In genomic region chr5:150122158-150122510, GRCh38 we compare ENCODE assay signal across 9 cellular contexts. TPM values are rescaled to one million over a fixed set of nuclear protein-coding genes. Genes with fewer than 3 reads are reported as not detected.
DNase-seq lines count a peak whose midpoint lies in the region; ATAC-seq, FAIRE-seq and TF ChIP-seq lines count a peak whose summit lies in the region.
"Had no signal": no experiment of that assay in that cellular context is flagged by ENCODE, and none has a peak within 500 bp of the region (broad histone marks: within the 10 kb centered on the region; RNA-seq: fewer than 3 reads in every experiment).

No MANE protein-coding gene starts in this region.

- ATAC-seq in upper lobe of left lung (ENCODE audit: low FRiP score in 2 of 2) = peak in 1 of 2 donors; percentile 35

- no peaks in the 10 kb centered on the region for H3K9me2 ChIP-seq in GM23248 (ENCODE audit: insufficient read depth)

- no peak overlapping the region for H3K23ac ChIP-seq in mesendoderm (ENCODE audit: low read length)

- H3K4me3 ChIP-seq in GM23248 (no peak overlapping the region), endodermal cell (ENCODE audit: low read length) (no peak overlapping the region), upper lobe of left lung (no peak overlapping the region), mesendoderm (ENCODE audit: low read length) (no peak overlapping the region)
- H3K4me3 ChIP-seq: lung had no signal

- no peaks in the 10 kb centered on the region for H3K27me3 ChIP-seq in GM23248 (replicated peaks; ENCODE audit: insufficient read depth)
- no peaks in the 10 kb centered on the region for H3K27me3 ChIP-seq in endodermal cell (ENCODE audit: control insufficient read depth, insufficient read depth, low read length, poor library complexity, severe bottlenecking)
- H3K27me3 ChIP-seq in upper lobe of left lung = no peaks in the 10 kb centered on the region
- H3K27me3 ChIP-seq in mesendoderm (ENCODE audit: insufficient read depth, low read length, poor library complexity) = no peaks in the 10 kb centered on the region

- H2AFZ ChIP-seq in GM23248 = no peak overlapping the region

- H3K4me1 ChIP-seq in GM23248 (ENCODE audit: insufficient read depth) (peaks cover 4% of the 10 kb centered on the region), endodermal cell (ENCODE audit: control insufficient read depth, insufficient read depth, low read length) (peaks cover 3% of the 10 kb centered on the region), upper lobe of left lung (peaks cover 0 to 6% (median 3%) of the 10 kb centered on the region in 4 donors), mesendoderm (ENCODE audit: control insufficient read depth, low read depth, low read length) (peaks cover 6% of the 10 kb centered on the region)

- peaks cover 20% of the 10 kb centered on the region for H3F3A ChIP-seq in GM23248 (ENCODE audit: insufficient read depth)

- no peak overlapping the region for H3K4me3 Mint-ChIP-seq in endodermal cell

- H3K27ac Mint-ChIP-seq in endodermal cell = no peak overlapping the region

- no peak overlapping the region for H3K4ac ChIP-seq in mesendoderm (ENCODE audit: low read depth, low read length)

- peaks cover 41% of the 10 kb centered on the region for H3K36me3 ChIP-seq in GM23248 (ENCODE audit: low read depth)
- H3K36me3 ChIP-seq in endodermal cell (ENCODE audit: control insufficient read depth, insufficient read depth, low read length) = no peaks in the 10 kb centered on the region
- peaks cover 0 to 60% (median 4%) of the 10 kb centered on the region in 4 donors for H3K36me3 ChIP-seq in upper lobe of left lung
- no peaks in the 10 kb centered on the region for H3K36me3 ChIP-seq in mesendoderm (ENCODE audit: control insufficient read depth, insufficient read depth, low read length)

- in situ Hi-C loops in GM23248 (cut with MboI) = loop anchor here (25.0 kb wide), 1 partner anchor 285 kb away; no protein-coding TSS in a partner anchor

- H2BK120ac ChIP-seq in mesendoderm (ENCODE audit: low read depth, low read length) = no peak overlapping the region

- FAIRE-seq in GM12891 (lab: Jason Lieb, UNC) = peak; percentile 67

- H3K9me3 ChIP-seq in GM23248 (ENCODE audit: low read depth) (no peaks in the 10 kb centered on the region), endodermal cell (ENCODE audit: control insufficient read depth, low read length) (no peaks in the 10 kb centered on the region), upper lobe of left lung (no peaks in the 10 kb centered on the region)

- H3K27ac ChIP-seq in GM23248 (no peak overlapping the region), endodermal cell (ENCODE audit: low read depth, low read length) (no peak overlapping the region), upper lobe of left lung (no peak overlapping the region), mesendoderm (ENCODE audit: low read depth, low read length) (no peak overlapping the region)
- H3K27ac ChIP-seq: VCaP had no signal

- H3K27me3 Mint-ChIP-seq in endodermal cell (ENCODE audit: insufficient read depth) = peaks cover 8% of the 10 kb centered on the region

- no peak overlapping the region for H2BK5ac ChIP-seq in mesendoderm (ENCODE audit: low read length)

- no peak overlapping the region for H2AK5ac ChIP-seq in mesendoderm (ENCODE audit: low read length)

- peaks cover 18% of the 10 kb centered on the region for H3K4me1 Mint-ChIP-seq in endodermal cell

- DNase-seq in GM12891 (ENCODE audit: insufficient read length, low spot score) = peak; percentile 82
- peak; percentile 49 for DNase-seq in GM23248
- DNase-seq in NOMO-1 treated with dmso at 0.1 percent for 144 hours (lab: John Stamatoyannopoulos, UW; ENCODE audit: unreplicated experiment) = peak; percentile 76
- DNase-seq in endodermal cell = peak; percentile 78
- DNase-seq in upper lobe of left lung = peak; percentile 55 to 58
- no peak for DNase-seq in mesendoderm
- DNase-seq in NCI-H748 treated with DMSO at 0.1 percent for 48 hours (lab: John Stamatoyannopoulos, UW) = no peak

- no peak for TF ChIP-seq POLR2A in GM12891 (IDR thresholded peaks at IDR 0.05; ENCODE audit: low read depth, low read length)
- TF ChIP-seq POLR2A in upper lobe of left lung (IDR thresholded peaks at IDR 0.05) = no peak

- no peak overlapping the region for H4K8ac ChIP-seq in mesendoderm (ENCODE audit: low read depth, low read length)

- TF ChIP-seq EP300 in upper lobe of left lung (IDR thresholded peaks at IDR 0.05) = no peak

- no peak overlapping the region for H3K18ac ChIP-seq in mesendoderm (ENCODE audit: low read length)

- peak; percentile 75 for TF ChIP-seq CTCF in endodermal cell (conservative IDR thresholded peaks at IDR 0.05)
- TF ChIP-seq CTCF in upper lobe of left lung (IDR thresholded peaks at IDR 0.05) = peak in 1 of 6 experiments; percentile 16

- no peak overlapping the region for H3K9ac ChIP-seq in GM23248
- no peak overlapping the region for H3K9ac ChIP-seq in endodermal cell (ENCODE audit: extremely low read depth, low read length, poor library complexity, severe bottlenecking)
- H3K9ac ChIP-seq in mesendoderm (ENCODE audit: low read length) = no peak overlapping the region

- no peaks in the 10 kb centered on the region for H4K20me1 ChIP-seq in GM23248 (ENCODE audit: insufficient read depth)

- no peaks in the 10 kb centered on the region for H3K9me3 Mint-ChIP-seq in endodermal cell

- no peaks in the 10 kb centered on the region for H3K36me3 Mint-ChIP-seq in endodermal cell (ENCODE audit: low read depth)

- no peak overlapping the region for H4K5ac ChIP-seq in mesendoderm (ENCODE audit: low read length)

- H3K4me2 ChIP-seq in GM23248 (ENCODE audit: unreplicated experiment) (no peak overlapping the region), mesendoderm (ENCODE audit: low read length) (no peak overlapping the region)

- 60 to 66% methylated on average over 5 of the region's 5 CpGs for WGBS in GM23248 (ENCODE audit: low coverage in 1 of 2, low lambda C conversion rate in 2 of 2, missing lambda C conversion rate in 2 of 2), 2 experiments
- WGBS in endodermal cell (ENCODE audit: insufficient coverage in 1 of 2, insufficient read length in 1 of 2), 2 experiments = 72 to 74% methylated on average over 5 of the region's 5 CpGs
- 48 to 58% methylated on average over 2 to 5 of the region's 5 CpGs for WGBS in upper lobe of left lung, 2 donors
- no CpG with 5 or more reads among the region's 5 CpGs for WGBS in mesendoderm (ENCODE audit: extremely low coverage, insufficient coverage, low lambda C conversion rate)

- H2BK15ac ChIP-seq in mesendoderm (replicated peaks; ENCODE audit: low read depth) = no peak overlapping the region

- H3K56ac ChIP-seq in mesendoderm (ENCODE audit: low read length) = no peak overlapping the region

- no peaks in the 10 kb centered on the region for H3K79me1 ChIP-seq in mesendoderm (ENCODE audit: low read length)

- no peaks in the 10 kb centered on the region for H3K79me2 ChIP-seq in GM23248 (ENCODE audit: insufficient read depth)
- no peaks in the 10 kb centered on the region for H3K79me2 ChIP-seq in mesendoderm (ENCODE audit: control insufficient read depth, insufficient read depth, low read length)

TF ChIP-seq in GM12891, 5 proteins besides CTCF, POLR2A, EP300 and RAD21:
- TF ChIP-seq SPI1 (IDR thresholded peaks at IDR 0.05; ENCODE audit: low read depth, low read length) (no peak), PAX5 (IDR thresholded peaks at IDR 0.05; ENCODE audit: insufficient read depth, low read length, severe bottlenecking) (no peak), POLR2AphosphoS5 (IDR thresholded peaks at IDR 0.05; ENCODE audit: low read depth, low read length) (no peak), POU2F2 (IDR thresholded peaks at IDR 0.05; ENCODE audit: low read depth, low read length) (no peak), TAF1 (IDR thresholded peaks at IDR 0.05; ENCODE audit: low read depth, low read length) (no peak)

RNA-seq across cellular contexts. Expression of gene PDGFRB, which starts 33.5 kb away (rescaled TPM):
- polyA plus RNA-seq in GM12891 (2012; ENCODE audit: low read depth, missing spikeins) = 2.1 TPM
- 189 and 205 TPM in 2 replicates for total RNA-seq in GM23248 (2014; rRNA removed; shearing (Covaris generic))
- 155 and 163 TPM in 2 replicates for polyA plus RNA-seq in GM23248 (2016; fragmentation: Nextera tagmentation; extraction: Ambion mirVana)
- total RNA-seq in endodermal cell = 1 to 10 TPM; 4.1 to 6.5 TPM
- 18.6 TPM for polyA plus RNA-seq in endodermal cell (2013, experiment 1 of 2)
- 22.1 TPM for polyA plus RNA-seq in endodermal cell (2013, experiment 2 of 2)
- 100 to 1,000 TPM in 2 of 6 donors, 10 to 100 TPM in 4; 26.6 to 155 (median 81.5) TPM for total RNA-seq in upper lobe of left lung
- 15.5 TPM for polyA plus RNA-seq in mesendoderm (2013, experiment 1 of 2)
- 14.7 TPM for polyA plus RNA-seq in mesendoderm (2013, experiment 2 of 2)

RNA-seq across cellular contexts. Expression of gene CSF1R, which starts 35.8 kb away (rescaled TPM):
- polyA plus RNA-seq in GM12891 (2012; ENCODE audit: low read depth, missing spikeins) = 0.63 TPM
- 0.63 TPM in 1 of 2 replicates, not detected in the other for total RNA-seq in GM23248 (2014; rRNA removed; shearing (Covaris generic))
- 0.48 and 0.56 TPM in 2 replicates for polyA plus RNA-seq in GM23248 (2016; fragmentation: Nextera tagmentation; extraction: Ambion mirVana)
- not detected for total RNA-seq in endodermal cell
- polyA plus RNA-seq in endodermal cell (2013, experiment 1 of 2) = 0.39 TPM
- polyA plus RNA-seq in endodermal cell (2013, experiment 2 of 2) = not detected
- total RNA-seq in upper lobe of left lung = 100 to 1,000 TPM in 1 of 6 donors, 10 to 100 TPM in 5; 13.9 to 101 (median 57.9) TPM
- 0.04 TPM for polyA plus RNA-seq in mesendoderm (2013, experiment 1 of 2)
- 0.11 TPM for polyA plus RNA-seq in mesendoderm (2013, experiment 2 of 2)

RNA-seq across cellular contexts. Expression of gene CDX1, which starts 44.4 kb away (rescaled TPM):
- not detected for polyA plus RNA-seq in GM12891 (2012; ENCODE audit: low read depth, missing spikeins)
- total RNA-seq in GM23248 (2014; rRNA removed; shearing (Covaris generic)) = not detected in 2 replicates
- 0.19 TPM in 1 of 2 replicates, not detected in the other for polyA plus RNA-seq in GM23248 (2016; fragmentation: Nextera tagmentation; extraction: Ambion mirVana)
- total RNA-seq in endodermal cell = not detected
- polyA plus RNA-seq in endodermal cell (2013, experiment 1 of 2) = 0.28 TPM
- polyA plus RNA-seq in endodermal cell (2013, experiment 2 of 2) = 0.33 TPM
- total RNA-seq in upper lobe of left lung = under 1 TPM in 2 of 6 donors, not detected in 4; 0.17 to 0.30 TPM
- 4.8 TPM for polyA plus RNA-seq in mesendoderm (2013, experiment 1 of 2)
- 4.8 TPM for polyA plus RNA-seq in mesendoderm (2013, experiment 2 of 2)

Comparison
In these comparisons a context has a peak if more than half of its experiments do, and no peak if none do; other contexts are left out.
1. DNase-seq: peak in GM12891 (single experiment), GM23248 (single experiment), NOMO-1 treated with dmso at 0.1 percent for 144 hours (single experiment), endodermal cell (single experiment) and upper lobe of left lung (2 of 2); none in mesendoderm (single experiment) and NCI-H748 treated with DMSO at 0.1 percent for 48 hours (single experiment).